8 cellular contexts compared by ENCODE assay signal in the genomic region with DNA sequence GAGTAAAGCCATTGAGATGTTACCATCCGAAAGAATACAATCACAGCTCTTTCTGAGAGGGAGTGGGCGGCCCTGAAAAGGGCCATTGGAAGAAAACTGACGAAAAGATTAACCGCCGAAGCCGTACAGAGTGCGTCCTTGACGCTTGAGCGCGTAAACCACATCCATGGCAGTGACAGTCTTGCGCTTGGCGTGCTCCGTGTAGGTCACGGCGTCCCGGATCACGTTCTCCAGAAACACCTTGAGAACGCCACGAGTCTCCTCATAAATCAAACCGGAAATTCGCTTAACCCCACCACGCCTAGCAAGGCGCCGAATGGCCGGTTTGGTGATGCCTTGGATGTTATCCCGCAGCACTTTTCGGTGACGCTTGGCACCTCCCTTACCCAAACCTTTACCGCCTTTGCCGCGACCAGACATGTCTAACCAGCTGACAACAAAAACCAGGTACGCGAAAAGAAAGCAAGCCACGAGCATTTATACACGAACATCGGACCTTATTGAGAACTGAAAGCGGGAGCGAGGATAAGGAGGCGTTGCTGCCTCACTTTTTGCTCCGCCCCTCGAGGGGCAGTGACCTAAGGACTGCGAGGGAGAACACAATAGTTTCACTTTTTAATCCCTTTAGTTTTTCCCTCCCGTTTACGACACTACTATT.
A peak's percentile ranks its signal among the peaks of the same experiment; 100 is the strongest.
DNase-seq lines count a peak whose midpoint lies in the region; ATAC-seq and TF ChIP-seq lines count a peak whose summit lies in the region.

No MANE protein-coding gene starts in this region.

- H3K27me3 ChIP-seq in BLaER1 (no peaks in the 10 kb centered on the region), liver (ENCODE audit: control insufficient read depth in 4 of 4, insufficient read depth in 4 of 4, low read length in 3 of 4) (no peaks in the 10 kb centered on the region)

- peak overlapping the region; percentile 95 for H3K9ac ChIP-seq in BLaER1
- peak overlapping the region; percentile 10 to 95 for H3K9ac ChIP-seq in liver (ENCODE audit: low read depth in 1 of 2, low read length in 2 of 2)

- H3K36me3 ChIP-seq in BLaER1 = no peaks in the 10 kb centered on the region
- no peaks in the 10 kb centered on the region for H3K36me3 ChIP-seq in liver (ENCODE audit: control insufficient read depth in 4 of 4, insufficient read depth in 3 of 4, low read depth in 1 of 4, low read length in 3 of 4)

- no peaks in the 10 kb centered on the region for H3K9me3 ChIP-seq in BLaER1
- H3K9me3 ChIP-seq in liver (ENCODE audit: control insufficient read depth in 4 of 4, low read length in 3 of 4) = no peaks in the 10 kb centered on the region

- under 1% methylated on average over 44 of the region's 44 CpGs for whole genome bisulfite sequencing in liver

- H4K20me1 ChIP-seq in BLaER1 = peaks cover 11% of the 10 kb centered on the region; the same call in 1 of the 2 replicates

- H3K27ac ChIP-seq in BLaER1 (peak overlapping the region; percentile 93), liver (ENCODE audit: low read depth in 1 of 2, low read length in 2 of 2) (peak overlapping the region; percentile 96 to 97)

- TF ChIP-seq RAD21 in liver (IDR thresholded peaks at IDR 0.05) = peak in 1 of 2 donors; percentile 26

- peak overlapping the region; percentile 82 for H3K4me2 ChIP-seq in BLaER1

- H3K4me1 ChIP-seq in BLaER1 (peaks cover 65% of the 10 kb centered on the region), liver (ENCODE audit: control insufficient read depth in 4 of 4, insufficient read depth in 4 of 4, low read length in 3 of 4) (peaks cover 0 to 32% (median 18%) of the 10 kb centered on the region in 4 donors)

- no peak for TF ChIP-seq CTCF in liver (IDR thresholded peaks at IDR 0.05; ENCODE audit: low read depth, low read length, missing input control)

- peak overlapping the region; percentile 76 for H3K4me3 ChIP-seq in BLaER1
- peak overlapping the region; percentile 60 to 92 (median 64) for H3K4me3 ChIP-seq in liver (ENCODE audit: low read depth in 1 of 3, low read length in 3 of 3)

- peak; percentile 45 for ATAC-seq in GM19372 (IDR thresholded peaks at IDR 0.05; ENCODE audit: low read depth, unreplicated experiment)
- ATAC-seq in HG03520 (IDR thresholded peaks at IDR 0.05; ENCODE audit: unreplicated experiment) = peak; percentile 37

- DNase-seq in NCI-H748 (lab: John Stamatoyannopoulos, UW; ENCODE audit: unreplicated experiment) = peak; percentile 99
- DNase-seq in activated CD4-positive, alpha-beta T cell treated with anti-CD3 and anti-CD28 coated beads, Interleukin-2, amount 50 U/mL, for 1 hour = peak; percentile 84
- peak; percentile 79 for DNase-seq in dedifferentiated amniotic fluid mesenchymal stem cell (ENCODE audit: extremely low spot score)
- peak; percentile 85 to 88 for DNase-seq in stimulated activated CD4-positive, alpha-beta T cell treated with anti-CD3 and anti-CD28 coated beads, Interleukin-4, amount 100 ng/mL, for 48 hours (ENCODE audit: low read depth in 2 of 2)

TF ChIP-seq in liver, 16 proteins besides CTCF, POLR2A, EP300 and RAD21:
- TF ChIP-seq TAF1 (conservative IDR thresholded peaks at IDR 0.05) (peak; percentile 99), YY1 (IDR thresholded peaks at IDR 0.05) (peak; percentile 87), FOXA1 (IDR thresholded peaks at IDR 0.05) (peak; percentile 89), FOXA2 (IDR thresholded peaks at IDR 0.05) (peak; percentile 57), SP1 (IDR thresholded peaks at IDR 0.05) (peak; percentile 97), HNF4A (conservative IDR thresholded peaks at IDR 0.05) (peak; percentile 35 to 49), GABPA (IDR thresholded peaks at IDR 0.05 in 1 of 2, conservative IDR thresholded peaks at IDR 0.05 in 1 of 2) (no peak), RXRA (IDR thresholded peaks at IDR 0.05) (peak; percentile 95 to 98), HNF4G (IDR thresholded peaks at IDR 0.05) (no peak), EGR1 (IDR thresholded peaks at IDR 0.05; ENCODE audit: low read depth in 2 of 2) (peak; percentile 40 to 44), NR2F2 (IDR thresholded peaks at IDR 0.05) (peak; percentile 73), JUND (IDR thresholded peaks at IDR 0.05) (peak; percentile 53 to 79)
- TF ChIP-seq, protein P1, sequence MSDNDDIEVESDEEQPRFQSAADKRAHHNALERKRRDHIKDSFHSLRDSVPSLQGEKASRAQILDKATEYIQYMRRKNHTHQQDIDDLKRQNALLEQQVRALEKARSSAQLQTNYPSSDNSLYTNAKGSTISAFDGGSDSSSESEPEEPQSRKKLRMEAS (IDR thresholded peaks at IDR 0.05) = peak; percentile 80
- TF ChIP-seq, protein P2, sequence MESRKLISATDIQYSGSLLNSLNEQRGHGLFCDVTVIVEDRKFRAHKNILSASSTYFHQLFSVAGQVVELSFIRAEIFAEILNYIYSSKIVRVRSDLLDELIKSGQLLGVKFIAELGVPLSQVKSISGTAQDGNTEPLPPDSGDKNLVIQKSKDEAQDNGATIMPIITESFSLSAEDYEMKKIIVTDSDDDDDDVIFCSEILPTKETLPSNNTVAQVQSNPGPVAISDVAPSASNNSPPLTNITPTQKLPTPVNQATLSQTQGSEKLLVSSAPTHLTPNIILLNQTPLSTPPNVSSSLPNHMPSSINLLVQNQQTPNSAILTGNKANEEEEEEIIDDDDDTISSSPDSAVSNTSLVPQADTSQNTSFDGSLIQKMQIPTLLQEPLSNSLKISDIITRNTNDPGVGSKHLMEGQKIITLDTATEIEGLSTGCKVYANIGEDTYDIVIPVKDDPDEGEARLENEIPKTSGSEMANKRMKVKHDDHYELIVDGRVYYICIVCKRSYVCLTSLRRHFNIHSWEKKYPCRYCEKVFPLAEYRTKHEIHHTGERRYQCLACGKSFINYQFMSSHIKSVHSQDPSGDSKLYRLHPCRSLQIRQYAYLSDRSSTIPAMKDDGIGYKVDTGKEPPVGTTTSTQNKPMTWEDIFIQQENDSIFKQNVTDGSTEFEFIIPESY (IDR thresholded peaks at IDR 0.05) = peak; percentile 98
- TF ChIP-seq, protein P3, sequence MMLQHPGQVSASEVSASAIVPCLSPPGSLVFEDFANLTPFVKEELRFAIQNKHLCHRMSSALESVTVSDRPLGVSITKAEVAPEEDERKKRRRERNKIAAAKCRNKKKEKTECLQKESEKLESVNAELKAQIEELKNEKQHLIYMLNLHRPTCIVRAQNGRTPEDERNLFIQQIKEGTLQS (IDR thresholded peaks at IDR 0.05) = peak; percentile 23
- TF ChIP-seq, protein P4, sequence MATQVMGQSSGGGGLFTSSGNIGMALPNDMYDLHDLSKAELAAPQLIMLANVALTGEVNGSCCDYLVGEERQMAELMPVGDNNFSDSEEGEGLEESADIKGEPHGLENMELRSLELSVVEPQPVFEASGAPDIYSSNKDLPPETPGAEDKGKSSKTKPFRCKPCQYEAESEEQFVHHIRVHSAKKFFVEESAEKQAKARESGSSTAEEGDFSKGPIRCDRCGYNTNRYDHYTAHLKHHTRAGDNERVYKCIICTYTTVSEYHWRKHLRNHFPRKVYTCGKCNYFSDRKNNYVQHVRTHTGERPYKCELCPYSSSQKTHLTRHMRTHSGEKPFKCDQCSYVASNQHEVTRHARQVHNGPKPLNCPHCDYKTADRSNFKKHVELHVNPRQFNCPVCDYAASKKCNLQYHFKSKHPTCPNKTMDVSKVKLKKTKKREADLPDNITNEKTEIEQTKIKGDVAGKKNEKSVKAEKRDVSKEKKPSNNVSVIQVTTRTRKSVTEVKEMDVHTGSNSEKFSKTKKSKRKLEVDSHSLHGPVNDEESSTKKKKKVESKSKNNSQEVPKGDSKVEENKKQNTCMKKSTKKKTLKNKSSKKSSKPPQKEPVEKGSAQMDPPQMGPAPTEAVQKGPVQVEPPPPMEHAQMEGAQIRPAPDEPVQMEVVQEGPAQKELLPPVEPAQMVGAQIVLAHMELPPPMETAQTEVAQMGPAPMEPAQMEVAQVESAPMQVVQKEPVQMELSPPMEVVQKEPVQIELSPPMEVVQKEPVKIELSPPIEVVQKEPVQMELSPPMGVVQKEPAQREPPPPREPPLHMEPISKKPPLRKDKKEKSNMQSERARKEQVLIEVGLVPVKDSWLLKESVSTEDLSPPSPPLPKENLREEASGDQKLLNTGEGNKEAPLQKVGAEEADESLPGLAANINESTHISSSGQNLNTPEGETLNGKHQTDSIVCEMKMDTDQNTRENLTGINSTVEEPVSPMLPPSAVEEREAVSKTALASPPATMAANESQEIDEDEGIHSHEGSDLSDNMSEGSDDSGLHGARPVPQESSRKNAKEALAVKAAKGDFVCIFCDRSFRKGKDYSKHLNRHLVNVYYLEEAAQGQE (IDR thresholded peaks at IDR 0.05) = peak; percentile 97

Comparison
In these comparisons a context has a peak if more than half of its experiments do, and no peak if none do; other contexts are left out.
1. Peak in every context shown above with its lines: DNase-seq, ATAC-seq, H3K4me3 ChIP-seq and H3K27ac ChIP-seq.